21 cellular contexts compared by ENCODE assay signal in the genomic region with DNA sequence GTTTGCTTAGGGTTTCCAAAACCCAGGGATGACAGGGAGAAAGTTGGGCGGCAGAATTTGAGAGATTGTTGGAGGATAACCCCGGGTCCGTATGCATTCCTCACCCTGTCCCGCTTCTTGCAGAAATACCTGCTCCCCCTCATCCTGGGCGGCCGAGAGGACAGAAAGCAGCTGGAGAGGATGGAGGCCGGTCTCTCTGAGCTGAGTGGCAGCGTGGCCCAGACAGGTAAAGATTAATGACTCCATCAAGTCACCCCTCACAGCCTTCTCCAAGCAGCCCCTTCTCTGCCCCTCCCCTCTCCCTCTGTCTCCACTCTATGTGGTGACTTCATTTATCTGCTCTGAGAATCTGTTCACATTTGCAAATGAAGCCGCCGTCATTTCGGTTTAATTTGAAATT.
DNase-seq lines count a peak whose midpoint lies in the region; ATAC-seq and TF ChIP-seq lines count a peak whose summit lies in the region.
"Had no signal": no experiment of that assay in that cellular context is flagged by ENCODE, and none has a peak within 500 bp of the region (broad histone marks: within the 10 kb centered on the region; RNA-seq: fewer than 3 reads in every experiment).

No MANE protein-coding gene starts in this region.

- TF ChIP-seq CTCF in WERI-Rb-1 (IDR thresholded peaks at IDR 0.05; ENCODE audit: low read depth, low read length), result no peak
- no peak for TF ChIP-seq CTCF in gastroesophageal sphincter (IDR thresholded peaks at IDR 0.05)
- no peak for TF ChIP-seq CTCF in sigmoid colon (IDR thresholded peaks at IDR 0.05)

- ATAC-seq in gastroesophageal sphincter (no peak), HG03378 (IDR thresholded peaks at IDR 0.05; ENCODE audit: unreplicated experiment) (no peak), HG02571 (IDR thresholded peaks at IDR 0.05; ENCODE audit: unreplicated experiment) (no peak)
- ATAC-seq: CD8-positive, alpha-beta T cell; PC-3; SK-N-SH treated with all-trans-retinoic acid at 6 μM for 48 hours had no signal

- peak; percentile 65 for DNase-seq in NCI-H82 (lab: John Stamatoyannopoulos, UW)
- DNase-seq in NCI-H82 treated with DMSO at 0.1 percent for 48 hours (lab: John Stamatoyannopoulos, UW; ENCODE audit: unreplicated experiment), result no peak
- DNase-seq in WERI-Rb-1, result peak; percentile 55
- peak; percentile 57 for DNase-seq in sigmoid colon
- no peak for DNase-seq in T-helper 2 cell treated with Interferon-gamma antibody and Interleukin-4, amounts not matched to agents 5 μg/mL and 100 μg/mL, for 36 hours (ENCODE audit: low spot score)
- DNase-seq: Calu3; CD8-positive, alpha-beta T cell; HFFc6; IMR-90; Karpas-422; NCI-H1436 treated with DMSO at 0.1 percent for 48 hours; NCI-H2029 treated with DMSO at 0.1 percent for 48 hours; NCI-H226; PC-3; RPMI8226; SIG-M5 had no signal

- no peak for TF ChIP-seq POLR2A in gastroesophageal sphincter (IDR thresholded peaks at IDR 0.05)
- TF ChIP-seq POLR2A in sigmoid colon (IDR thresholded peaks at IDR 0.05), result no peak

- H3K27ac Mint-ChIP-seq in T-helper 2 cell treated with Interferon-gamma antibody and Interleukin-4, amounts not matched to agents 5 μg/mL and 100 μg/mL, for 36 hours, result no peak overlapping the region
- H3K27ac Mint-ChIP-seq: CD8-positive, alpha-beta T cell; HFFc6 had no signal

- H3K4me3 ChIP-seq in WERI-Rb-1 (ENCODE audit: low read depth, low read length) (no peak overlapping the region), gastroesophageal sphincter (no peak overlapping the region), sigmoid colon (no peak overlapping the region)
- H3K4me3 ChIP-seq: BLaER1 had no signal

- no peaks in the 10 kb centered on the region for H3K27me3 Mint-ChIP-seq in T-helper 2 cell treated with Interferon-gamma antibody and Interleukin-4, amounts not matched to agents 5 μg/mL and 100 μg/mL, for 36 hours (ENCODE audit: low read depth)

- H3K4me1 ChIP-seq in gastroesophageal sphincter (peaks cover 0 to under 1% (median 0%) of the 10 kb centered on the region in 3 donors), sigmoid colon (no peaks in the 10 kb centered on the region)

- H3K9me3 Mint-ChIP-seq in T-helper 2 cell treated with Interferon-gamma antibody and Interleukin-4, amounts not matched to agents 5 μg/mL and 100 μg/mL, for 36 hours, result no peaks in the 10 kb centered on the region
- H3K9me3 Mint-ChIP-seq: CD8-positive, alpha-beta T cell; HFFc6 had no signal

- no peaks in the 10 kb centered on the region for H3K27me3 ChIP-seq in WERI-Rb-1 (ENCODE audit: insufficient read depth, low read depth, severe bottlenecking)
- no peaks in the 10 kb centered on the region for H3K27me3 ChIP-seq in gastroesophageal sphincter
- no peaks in the 10 kb centered on the region for H3K27me3 ChIP-seq in sigmoid colon
- H3K27me3 ChIP-seq: BLaER1 had no signal

- intact Hi-C loops in sigmoid colon (cut with DNase I), result loop anchor here (10.0 kb wide), 1 partner anchor 232 kb away; no protein-coding TSS in a partner anchor

- no peaks in the 10 kb centered on the region for H3K4me1 Mint-ChIP-seq in T-helper 2 cell treated with Interferon-gamma antibody and Interleukin-4, amounts not matched to agents 5 μg/mL and 100 μg/mL, for 36 hours (ENCODE audit: low read depth)

- WGBS in gastroesophageal sphincter (ENCODE audit: low coverage in 1 of 2), 2 donors, result 65 to 74% methylated on average over 5 to 9 of the region's 11 CpGs
- 93 to 96% methylated on average over 11 of the region's 11 CpGs for WGBS in sigmoid colon, 2 donors

- TF ChIP-seq EP300 in gastroesophageal sphincter (IDR thresholded peaks at IDR 0.05), result no peak
- TF ChIP-seq EP300 in sigmoid colon (IDR thresholded peaks at IDR 0.05), result no peak

- H3K27ac ChIP-seq in WERI-Rb-1 (no peak overlapping the region), gastroesophageal sphincter (peak overlapping the region in 3 of 4 donors; percentile 51 to 58 (median 53)), sigmoid colon (peak overlapping the region in 2 of 4 donors; percentile 30 to 48)
- H3K27ac ChIP-seq: BLaER1 had no signal

- H3K9me3 ChIP-seq in WERI-Rb-1 (ENCODE audit: severe bottlenecking) (no peaks in the 10 kb centered on the region), gastroesophageal sphincter (no peaks in the 10 kb centered on the region), sigmoid colon (no peaks in the 10 kb centered on the region)
- H3K9me3 ChIP-seq: BLaER1 had no signal

- H3K4me3 Mint-ChIP-seq in T-helper 2 cell treated with Interferon-gamma antibody and Interleukin-4, amounts not matched to agents 5 μg/mL and 100 μg/mL, for 36 hours, result no peak overlapping the region
- H3K4me3 Mint-ChIP-seq: CD8-positive, alpha-beta T cell; HFFc6 had no signal

- no peaks in the 10 kb centered on the region for H3K36me3 Mint-ChIP-seq in T-helper 2 cell treated with Interferon-gamma antibody and Interleukin-4, amounts not matched to agents 5 μg/mL and 100 μg/mL, for 36 hours (ENCODE audit: low read depth)

- H3K36me3 ChIP-seq in WERI-Rb-1 (peaks cover 8% of the 10 kb centered on the region), gastroesophageal sphincter (peaks cover 0 to 65% of the 10 kb centered on the region in 2 donors), sigmoid colon (peaks cover 0 to 16% (median 4%) of the 10 kb centered on the region in 4 donors)

Comparison
In these comparisons a context has a peak if more than half of its experiments do, and no peak if none do; other contexts are left out.
1. DNase-seq: peak in NCI-H82 (single experiment), WERI-Rb-1 (single experiment) and sigmoid colon (single experiment); none in NCI-H82 treated with DMSO at 0.1 percent for 48 hours (single experiment) and T-helper 2 cell treated with Interferon-gamma antibody and Interleukin-4, amounts not matched to agents 5 μg/mL and 100 μg/mL, for 36 hours (single experiment).